ENCODE assay signal across 17 cellular contexts in the genomic region with DNA sequence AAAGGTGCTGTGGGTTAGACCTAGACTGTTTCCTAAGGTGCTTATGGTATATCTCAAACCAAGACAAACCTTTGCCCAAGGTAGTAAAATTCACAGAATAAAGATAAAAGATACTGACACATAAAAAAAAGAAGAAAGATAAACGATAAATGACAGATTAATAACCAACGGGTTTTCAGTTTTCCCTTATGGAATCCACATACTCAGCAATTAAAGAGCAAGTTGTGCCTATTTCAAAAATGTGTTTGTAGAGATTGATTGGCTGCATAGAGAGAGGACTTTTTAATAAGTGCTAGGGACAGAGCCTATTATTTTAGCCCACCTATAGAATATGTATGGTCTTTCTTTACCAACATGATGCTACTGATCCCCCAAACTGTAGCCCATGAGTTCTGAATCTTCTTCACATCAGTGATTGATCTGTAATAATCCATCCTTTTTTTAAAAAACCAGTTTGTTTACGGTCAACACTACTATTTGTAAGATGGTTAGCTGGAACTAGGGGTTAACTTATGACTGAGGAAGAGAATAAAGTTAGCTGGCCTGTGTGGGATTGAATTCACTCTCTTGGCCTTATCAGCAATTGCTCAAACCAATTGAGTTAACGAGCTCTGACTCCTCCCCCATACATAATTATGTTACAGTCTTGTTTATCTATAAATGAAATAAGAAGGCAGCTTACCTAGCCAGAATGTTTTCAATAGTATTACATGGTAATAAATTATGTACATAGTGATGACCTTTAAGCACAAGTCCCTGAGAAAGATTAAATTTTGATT. TPM values are rescaled to one million over a fixed set of nuclear protein-coding genes. Genes with fewer than 3 reads are reported as not detected.
DNase-seq lines count a peak whose midpoint lies in the region; ATAC-seq, FAIRE-seq and TF ChIP-seq lines count a peak whose summit lies in the region.
"Had no signal": no experiment of that assay in that cellular context is flagged by ENCODE, and none has a peak within 500 bp of the region (broad histone marks: within the 10 kb centered on the region; RNA-seq: fewer than 3 reads in every experiment).

No MANE protein-coding gene starts in this region.

- 100% methylated on average over 1 of the region's 4 CpGs for WGBS in HUES64
- WGBS in hepatocyte (ENCODE audit: low lambda C conversion rate, missing lambda C conversion rate), result 62% methylated on average over 4 of the region's 4 CpGs
- 24 to 43% methylated on average over 4 of the region's 4 CpGs for WGBS in pancreas, 2 donors

- peaks cover 13% of the 10 kb centered on the region for H3K27me3 ChIP-seq in HUES64 (ENCODE audit: insufficient read depth, low read length)
- H3K27me3 ChIP-seq in hepatocyte, result no peaks in the 10 kb centered on the region
- no peaks in the 10 kb centered on the region for H3K27me3 ChIP-seq in pancreas
- H3K27me3 ChIP-seq in ascending aorta, result no peaks in the 10 kb centered on the region
- H3K27me3 ChIP-seq: SJSA1 had no signal

- H3K9me2 ChIP-seq in hepatocyte (replicated peaks; ENCODE audit: insufficient read depth), result no peaks in the 10 kb centered on the region

- H3K27ac ChIP-seq in HUES64 (ENCODE audit: low read depth, low read length), result peak overlapping the region; percentile 74
- peak overlapping the region; percentile 74 for H3K27ac ChIP-seq in hepatocyte
- peak overlapping the region; percentile 27 to 89 (median 74) for H3K27ac ChIP-seq in pancreas
- H3K27ac ChIP-seq in ascending aorta, result no peak overlapping the region
- H3K27ac ChIP-seq: SJSA1 had no signal

- no peaks in the 10 kb centered on the region for H3K9me3 ChIP-seq in ES-I3 (ENCODE audit: control insufficient read depth, insufficient read depth, low read length)
- no peaks in the 10 kb centered on the region for H3K9me3 ChIP-seq in HUES64 (ENCODE audit: insufficient read depth, low read depth, low read length)
- H3K9me3 ChIP-seq in hepatocyte (ENCODE audit: low read depth), result no peaks in the 10 kb centered on the region
- H3K9me3 ChIP-seq in pancreas, result no peaks in the 10 kb centered on the region
- no peaks in the 10 kb centered on the region for H3K9me3 ChIP-seq in ascending aorta
- H3K9me3 ChIP-seq: SJSA1 had no signal

- no peaks in the 10 kb centered on the region for H3K79me2 ChIP-seq in hepatocyte

- DNase-seq in hepatocyte (ENCODE audit: low spot score), result no peak
- DNase-seq in pancreas, result no peak
- no peak for DNase-seq in stimulated activated CD8-positive, alpha-beta memory T cell treated with anti-CD3 and anti-CD28 coated beads, Interleukin-4, amount 100 ng/mL, for 48 hours
- no peak for DNase-seq in ascending aorta (ENCODE audit: low spot score in 2 of 2)
- DNase-seq: CD8-positive, alpha-beta memory T cell; Kasumi-1; MV-4-11; NCI-H1436; NCI-H2227 treated with DMSO at 0.1 percent for 48 hours; NK-92 treated with Interleukin-12 subunit alpha and Interleukin-12 subunit beta, amount 100 ng/mL, for 24 hours; OCI-M1; SW 1271 had no signal

- ATAC-seq in pancreas, result no peak
- ATAC-seq in HG02885 (IDR thresholded peaks at IDR 0.05; ENCODE audit: poor library complexity, unreplicated experiment), result no peak
- ATAC-seq: HCT116 had no signal

- intact Hi-C loops in pancreas (cut with DNase I) (no loop called here), ascending aorta (cut with DNase I) (no loop called here)

- TF ChIP-seq CTCF in hepatocyte (IDR thresholded peaks at IDR 0.05; ENCODE audit: poor library complexity), result no peak
- TF ChIP-seq CTCF in pancreas (IDR thresholded peaks at IDR 0.05), result no peak
- no peak for TF ChIP-seq CTCF in ascending aorta (IDR thresholded peaks at IDR 0.05)

- no peak overlapping the region for H2AFZ ChIP-seq in hepatocyte

- H4K20me1 ChIP-seq in hepatocyte (ENCODE audit: insufficient read depth, poor library complexity, severe bottlenecking), result no peaks in the 10 kb centered on the region

- H3K36me3 ChIP-seq in ES-I3 (ENCODE audit: insufficient read depth, low read length), result no peaks in the 10 kb centered on the region
- H3K36me3 ChIP-seq in HUES64 (ENCODE audit: insufficient read depth, low read length), result no peaks in the 10 kb centered on the region
- H3K36me3 ChIP-seq in hepatocyte (replicated peaks; ENCODE audit: insufficient read depth, low read depth), result no peaks in the 10 kb centered on the region
- no peaks in the 10 kb centered on the region for H3K36me3 ChIP-seq in pancreas
- H3K36me3 ChIP-seq in ascending aorta, result no peaks in the 10 kb centered on the region
- H3K36me3 ChIP-seq: SJSA1 had no signal

- H3K4me1 ChIP-seq in ES-I3 (ENCODE audit: insufficient read depth, low read length) (peaks cover 46% of the 10 kb centered on the region), HUES64 (ENCODE audit: insufficient read depth, low read length) (peaks cover 47% of the 10 kb centered on the region), hepatocyte (ENCODE audit: insufficient read depth) (peaks cover 14% of the 10 kb centered on the region), pancreas (peaks cover 47 to 61% (median 47%) of the 10 kb centered on the region in 3 donors), ascending aorta (no peaks in the 10 kb centered on the region)

- FAIRE-seq in pancreas (lab: Jason Lieb, UNC), result no peak

- H3K4me2 ChIP-seq in hepatocyte, result peak overlapping the region; percentile 55

- H3K9ac ChIP-seq in ES-I3 (ENCODE audit: low read depth, low read length), result peak overlapping the region; percentile 2; the same call in 1 of the 2 replicates
- H3K9ac ChIP-seq in HUES64 (ENCODE audit: low read depth, low read length), result peak overlapping the region; percentile 27; the same call in 1 of the 2 replicates

- H3K4me3 ChIP-seq in HUES64 (ENCODE audit: low read length) (peak overlapping the region; percentile 15; the same call in 1 of the 2 replicates), hepatocyte (no peak overlapping the region), pancreas (no peak overlapping the region), ascending aorta (no peak overlapping the region)
- H3K4me3 ChIP-seq: SJSA1 had no signal

RNA-seq across cellular contexts. Expression of gene SNX11, which starts 53.8 kb away (rescaled TPM):
- 15.4 TPM for polyA plus RNA-seq in HUES64 (2013, experiment 1 of 2)
- polyA plus RNA-seq in HUES64 (2013, experiment 2 of 2), result 16.5 TPM
- total RNA-seq in hepatocyte (11.3 and 12.4 TPM in 2 replicates), pancreas (10 to 100 TPM in 1 of 6 donors, 1 to 10 TPM in 5; 5.4 to 13.6 (median 8.5) TPM), ascending aorta (6.6 TPM)
- polyA plus RNA-seq in hepatocyte (9.2 and 13.2 TPM in 2 replicates), pancreas (1 to 10 TPM; 6.5 to 7.7 TPM)

Comparison
In these comparisons a context has a peak if more than half of its experiments do, and no peak if none do; other contexts are left out.
1. H3K27ac ChIP-seq: peak in HUES64 (single experiment), hepatocyte (single experiment) and pancreas (4 of 4); none in ascending aorta (0 of 2).